In the genomic region with DNA sequence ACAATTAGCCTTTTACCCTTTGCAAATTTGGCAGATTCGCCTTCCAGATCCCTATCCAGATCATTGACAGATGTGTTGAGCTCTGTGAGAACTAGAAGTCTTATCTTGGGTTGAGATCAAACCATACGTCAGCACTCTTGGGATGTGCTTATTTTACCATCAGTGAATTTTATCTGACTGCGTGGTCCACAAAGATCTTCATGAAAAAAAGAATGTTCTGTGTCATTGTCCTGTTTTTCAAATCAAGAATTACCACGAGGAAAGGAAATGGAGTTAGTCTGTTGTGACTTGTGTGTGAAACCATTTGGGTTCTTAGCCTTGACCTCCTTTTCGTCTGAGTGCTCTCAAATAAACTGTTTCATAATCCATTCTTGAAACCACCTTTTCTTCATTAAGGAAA, we compare ENCODE assay signal across 21 cellular contexts.
A peak's percentile ranks its signal among the peaks of the same experiment; 100 is the strongest.
DNase-seq lines count a peak whose midpoint lies in the region; ATAC-seq and TF ChIP-seq lines count a peak whose summit lies in the region.
"Had no signal": no experiment of that assay in that cellular context is flagged by ENCODE, and none has a peak within 500 bp of the region (broad histone marks: within the 10 kb centered on the region; RNA-seq: fewer than 3 reads in every experiment).

No MANE protein-coding gene starts in this region.

- H3K9me3 Mint-ChIP-seq in CD4-positive, alpha-beta memory T cell = no peaks in the 10 kb centered on the region
- no peaks in the 10 kb centered on the region for H3K9me3 Mint-ChIP-seq in effector memory CD8-positive, alpha-beta T cell
- H3K9me3 Mint-ChIP-seq: activated B cell treated with CpG ODN at 0.5 μM for 24 hours; central memory CD8-positive, alpha-beta T cell had no signal

- peak; percentile 66 for ATAC-seq in effector memory CD8-positive, alpha-beta T cell (replicated peaks)
- ATAC-seq in HG03571 (IDR thresholded peaks at IDR 0.05; ENCODE audit: unreplicated experiment) (no peak), mucosa of descending colon (no peak)

- H3K4me1 ChIP-seq in BLaER1 = peaks cover 51% of the 10 kb centered on the region
- H3K4me1 ChIP-seq in CD4-positive, alpha-beta memory T cell (ENCODE audit: insufficient read depth, low read length) = peaks cover 28% of the 10 kb centered on the region
- H3K4me1 ChIP-seq in Karpas-422 (ENCODE audit: low read length) = peaks cover 93% of the 10 kb centered on the region
- no peaks in the 10 kb centered on the region for H3K4me1 ChIP-seq in mucosa of descending colon (ENCODE audit: low read depth)
- H3K4me1 ChIP-seq in mesendoderm (ENCODE audit: control insufficient read depth, low read depth, low read length) = no peaks in the 10 kb centered on the region
- H3K4me1 ChIP-seq in SJCRH30 = no peaks in the 10 kb centered on the region
- H3K4me1 ChIP-seq: stomach, tibial nerve had no signal

- CTCF ChIA-PET in CD4-positive, alpha-beta memory T cell (lab: Charles Lee; ENCODE audit: partially characterized antibody) = interaction anchor here (2.6 kb wide), 1 partner anchor 220 kb away, joined by 9 read pairs; no protein-coding TSS in a partner anchor

- TF ChIP-seq CTCF in mucosa of descending colon (IDR thresholded peaks at IDR 0.05) = no peak

- H3K27ac Mint-ChIP-seq in CD4-positive, alpha-beta memory T cell = peak overlapping the region in 5 of 7 donors; percentile 4 to 75 (median 68)
- peak overlapping the region in 1 of 2 donors; percentile 77 for H3K27ac Mint-ChIP-seq in effector memory CD8-positive, alpha-beta T cell
- H3K27ac Mint-ChIP-seq: activated B cell treated with CpG ODN at 0.5 μM for 24 hours, progenitor cell of endocrine pancreas had no signal

- WGBS in mesendoderm (ENCODE audit: extremely low coverage, insufficient coverage, low lambda C conversion rate) = no CpG with 5 or more reads among the region's 5 CpGs

- no peak overlapping the region for H3K56ac ChIP-seq in mesendoderm (ENCODE audit: low read length)

- H3K79me2 ChIP-seq in Karpas-422 (ENCODE audit: low read length) (peaks cover 81% of the 10 kb centered on the region), mesendoderm (ENCODE audit: control insufficient read depth, insufficient read depth, low read length) (no peaks in the 10 kb centered on the region)

- H3K36me3 ChIP-seq in BLaER1 (peaks cover 9% of the 10 kb centered on the region), Karpas-422 (ENCODE audit: insufficient read depth, low read length) (peaks cover 41% of the 10 kb centered on the region), mucosa of descending colon (ENCODE audit: low read depth) (no peaks in the 10 kb centered on the region), mesendoderm (ENCODE audit: control insufficient read depth, insufficient read depth, low read length) (no peaks in the 10 kb centered on the region), SJCRH30 (no peaks in the 10 kb centered on the region)
- H3K36me3 ChIP-seq in CD4-positive, alpha-beta memory T cell (ENCODE audit: insufficient read depth, low read length) = peaks cover 63% of the 10 kb centered on the region
- H3K36me3 ChIP-seq: tibial nerve had no signal

- H3K27ac ChIP-seq in BLaER1 = no peak overlapping the region
- no peak overlapping the region for H3K27ac ChIP-seq in CD4-positive, alpha-beta memory T cell (ENCODE audit: low read depth, low read length)
- peak overlapping the region; percentile 91 for H3K27ac ChIP-seq in Karpas-422 (ENCODE audit: low read length)
- H3K27ac ChIP-seq in mesendoderm (ENCODE audit: low read depth, low read length) = no peak overlapping the region
- H3K27ac ChIP-seq in SJCRH30 = no peak overlapping the region
- H3K27ac ChIP-seq: C4-2B, neutrophil, sigmoid colon, stomach, tibial nerve had no signal

- H2BK15ac ChIP-seq in mesendoderm (replicated peaks; ENCODE audit: low read depth) = no peak overlapping the region

- H3K4me3 Mint-ChIP-seq in CD4-positive, alpha-beta memory T cell = peak overlapping the region in 2 of 8 donors; percentile 13 to 33
- H3K4me3 Mint-ChIP-seq in effector memory CD8-positive, alpha-beta T cell = no peak overlapping the region
- H3K4me3 Mint-ChIP-seq: activated B cell treated with CpG ODN at 0.5 μM for 24 hours; central memory CD8-positive, alpha-beta T cell had no signal

- no peak overlapping the region for H3K18ac ChIP-seq in mesendoderm (ENCODE audit: low read length)

- no peak overlapping the region for H2BK120ac ChIP-seq in mesendoderm (ENCODE audit: low read depth, low read length)

- peaks cover 4% of the 10 kb centered on the region; the same call in 1 of the 2 replicates for H3K9me3 ChIP-seq in BLaER1
- no peaks in the 10 kb centered on the region for H3K9me3 ChIP-seq in CD4-positive, alpha-beta memory T cell (ENCODE audit: control insufficient read depth in 1 of 2, low read length in 2 of 2)
- no peaks in the 10 kb centered on the region for H3K9me3 ChIP-seq in Karpas-422 (ENCODE audit: low read length)
- no peaks in the 10 kb centered on the region for H3K9me3 ChIP-seq in mucosa of descending colon
- H3K9me3 ChIP-seq in SJCRH30 (replicated peaks) = no peaks in the 10 kb centered on the region
- H3K9me3 ChIP-seq: neutrophil, sigmoid colon, stomach, tibial nerve had no signal

- no peak overlapping the region for H2BK5ac ChIP-seq in mesendoderm (ENCODE audit: low read length)

- H3K4me1 Mint-ChIP-seq in CD4-positive, alpha-beta memory T cell = peaks cover 25 to 65% (median 39%) of the 10 kb centered on the region in 4 donors
- H3K4me1 Mint-ChIP-seq in effector memory CD8-positive, alpha-beta T cell (ENCODE audit: low read depth in 2 of 2) = peaks cover 19 to 33% of the 10 kb centered on the region in 2 donors

- no peaks in the 10 kb centered on the region for H4K20me1 ChIP-seq in BLaER1
- H4K20me1 ChIP-seq in Karpas-422 (ENCODE audit: insufficient read depth, low read depth, low read length) = no peaks in the 10 kb centered on the region

- H4K5ac ChIP-seq in mesendoderm (ENCODE audit: low read length) = no peak overlapping the region

- H3K79me1 ChIP-seq in mesendoderm (ENCODE audit: low read length) = no peaks in the 10 kb centered on the region

- H3K27me3 Mint-ChIP-seq in CD4-positive, alpha-beta memory T cell = no peaks in the 10 kb centered on the region
- no peaks in the 10 kb centered on the region for H3K27me3 Mint-ChIP-seq in effector memory CD8-positive, alpha-beta T cell
- H3K27me3 Mint-ChIP-seq: activated B cell treated with CpG ODN at 0.5 μM for 24 hours; central memory CD8-positive, alpha-beta T cell; progenitor cell of endocrine pancreas had no signal

- DNase-seq in CD4-positive, alpha-beta memory T cell = peak in 2 of 5 donors; percentile 5 to 13
- no peak for DNase-seq in Karpas-422
- no peak for DNase-seq in effector memory CD8-positive, alpha-beta T cell
- no peak for DNase-seq in mucosa of descending colon
- no peak for DNase-seq in mesendoderm
- DNase-seq in SJCRH30 = no peak
- DNase-seq: activated B cell treated with CpG ODN at 0.5 μM for 24 hours; activated naive CD4-positive, alpha-beta T cell treated with anti-CD3 and anti-CD28 coated beads, Interleukin-2, amount 50 U/mL, for 16 hours; activated T-cell treated with anti-CD3 and anti-CD28 coated beads, Interleukin-2, amount 50 U/mL, for 1 hour; DMS153; NCI-H1105 treated with DMSO at 0.1 percent for 48 hours; OCI-M1; sigmoid colon; stomach had no signal

- H3K4me3 ChIP-seq in BLaER1 (no peak overlapping the region), Karpas-422 (ENCODE audit: low read length) (no peak overlapping the region), mucosa of descending colon (no peak overlapping the region), mesendoderm (ENCODE audit: low read length) (no peak overlapping the region), SJCRH30 (no peak overlapping the region)
- H3K4me3 ChIP-seq in CD4-positive, alpha-beta memory T cell (ENCODE audit: low read length in 2 of 2) = no peak overlapping the region
- H3K4me3 ChIP-seq: sigmoid colon, stomach, tibial nerve had no signal

- H4K8ac ChIP-seq in mesendoderm (ENCODE audit: low read depth, low read length) = no peak overlapping the region

- no peak overlapping the region for H2AK5ac ChIP-seq in mesendoderm (ENCODE audit: low read length)

- intact Hi-C loops in CD4-positive, alpha-beta memory T cell (cut with micrococcal nuclease) = loop anchor here (2.0 to 5.0 kb wide), 2 partner anchors 14 to 87 kb away; a partner anchor contains a TSS
- intact Hi-C loops in mucosa of descending colon (cut with DNase I, micrococcal nuclease) = loop anchor here in 1 of 2 donors (10.0 kb wide), 1 partner anchor 224 kb away; no protein-coding TSS in a partner anchor

- POLR2A ChIA-PET in CD4-positive, alpha-beta memory T cell (lab: Charles Lee; ENCODE audit: partially characterized antibody) = interaction anchor here (0.8 kb wide), 1 partner anchor 82 kb away, joined by 3 read pairs; no protein-coding TSS in a partner anchor

- no peak overlapping the region for H3K23ac ChIP-seq in mesendoderm (ENCODE audit: low read length)

- no peaks in the 10 kb centered on the region for H3K9me2 ChIP-seq in Karpas-422 (replicated peaks; ENCODE audit: insufficient read depth, low read length)

- no peak overlapping the region for H2AFZ ChIP-seq in Karpas-422 (ENCODE audit: low read length)

- H3K9ac ChIP-seq in BLaER1 (no peak overlapping the region), Karpas-422 (ENCODE audit: low read length) (no peak overlapping the region), mesendoderm (ENCODE audit: low read length) (no peak overlapping the region)

- H3K4me2 ChIP-seq in BLaER1 (peak overlapping the region; percentile 58), Karpas-422 (ENCODE audit: low read depth, low read length, poor library complexity, severe bottlenecking) (no peak overlapping the region), mesendoderm (ENCODE audit: low read length) (no peak overlapping the region)

- H3K36me3 Mint-ChIP-seq in CD4-positive, alpha-beta memory T cell = peaks cover 50 to 85% of the 10 kb centered on the region in 2 donors
- peaks cover 71% of the 10 kb centered on the region for H3K36me3 Mint-ChIP-seq in effector memory CD8-positive, alpha-beta T cell (ENCODE audit: insufficient read depth)

- H3K27me3 ChIP-seq in BLaER1 (no peaks in the 10 kb centered on the region), Karpas-422 (ENCODE audit: low read length) (no peaks in the 10 kb centered on the region), mesendoderm (ENCODE audit: insufficient read depth, low read length, poor library complexity) (no peaks in the 10 kb centered on the region), SJCRH30 (no peaks in the 10 kb centered on the region)
- H3K27me3 ChIP-seq in CD4-positive, alpha-beta memory T cell (ENCODE audit: insufficient read depth, low read length) = no peaks in the 10 kb centered on the region
- H3K27me3 ChIP-seq: neutrophil, sigmoid colon, stomach, tibial nerve had no signal

- no peak overlapping the region for H3K4ac ChIP-seq in mesendoderm (ENCODE audit: low read depth, low read length)
